Comparison of ENCODE assay signal across 24 cellular contexts in genomic region chr14:76322594-76323220, GRCh38. TPM values are rescaled to one million over a fixed set of nuclear protein-coding genes. Genes with fewer than 3 reads are reported as not detected.
DNase-seq lines count a peak whose midpoint lies in the region; ATAC-seq and TF ChIP-seq lines count a peak whose summit lies in the region.
"Had no signal": no experiment of that assay in that cellular context is flagged by ENCODE, and none has a peak within 500 bp of the region (broad histone marks: within the 10 kb centered on the region; RNA-seq: fewer than 3 reads in every experiment).

No MANE protein-coding gene starts in this region.

- H3K4me1 ChIP-seq in RWPE2 (ENCODE audit: insufficient read depth, poor library complexity, severe bottlenecking), result no peaks in the 10 kb centered on the region
- H3K4me1 ChIP-seq in endodermal cell (ENCODE audit: control insufficient read depth, insufficient read depth, low read length), result no peaks in the 10 kb centered on the region
- H3K4me1 ChIP-seq in upper lobe of right lung, result no peaks in the 10 kb centered on the region
- H3K4me1 ChIP-seq in tibial artery, result no peaks in the 10 kb centered on the region

- H3K27me3 Mint-ChIP-seq in natural killer cell treated with Interleukin-12 subunit alpha and Interleukin-12 subunit beta and Interleukin-15 and Interleukin-18, amount 100 ng/mL, for 72 hours, result peaks cover 12 to 30% of the 10 kb centered on the region in 2 donors
- H3K27me3 Mint-ChIP-seq in natural killer cell (ENCODE audit: low read depth in 2 of 2), result peaks cover 20 to 38% of the 10 kb centered on the region in 2 donors
- H3K27me3 Mint-ChIP-seq in endodermal cell (ENCODE audit: insufficient read depth), result peaks cover 66% of the 10 kb centered on the region

- ATAC-seq in natural killer cell treated with Interleukin-12 subunit alpha and Interleukin-12 subunit beta and Interleukin-15 and Interleukin-18, amount 100 ng/mL, for 72 hours, result no peak
- no peak for ATAC-seq in natural killer cell
- no peak for ATAC-seq in RWPE2 (ENCODE audit: low read depth)
- no peak for ATAC-seq in upper lobe of right lung
- ATAC-seq: HCT116, HepG2 had no signal

- no peak overlapping the region for H3K4me3 Mint-ChIP-seq in natural killer cell treated with Interleukin-12 subunit alpha and Interleukin-12 subunit beta and Interleukin-15 and Interleukin-18, amount 100 ng/mL, for 72 hours
- H3K4me3 Mint-ChIP-seq in natural killer cell (no peak overlapping the region), endodermal cell (no peak overlapping the region)
- H3K4me3 Mint-ChIP-seq: B cell; CD4-positive, CD25-positive, alpha-beta regulatory T cell; CD8-positive, alpha-beta memory T cell; IgD-negative memory B cell had no signal

- no peaks in the 10 kb centered on the region for H3K36me3 Mint-ChIP-seq in natural killer cell treated with Interleukin-12 subunit alpha and Interleukin-12 subunit beta and Interleukin-15 and Interleukin-18, amount 100 ng/mL, for 72 hours
- no peaks in the 10 kb centered on the region for H3K36me3 Mint-ChIP-seq in natural killer cell
- no peaks in the 10 kb centered on the region for H3K36me3 Mint-ChIP-seq in endodermal cell (ENCODE audit: low read depth)
- H3K36me3 Mint-ChIP-seq: CD4-positive, CD25-positive, alpha-beta regulatory T cell; CD8-positive, alpha-beta memory T cell had no signal

- H3K27ac Mint-ChIP-seq in natural killer cell treated with Interleukin-12 subunit alpha and Interleukin-12 subunit beta and Interleukin-15 and Interleukin-18, amount 100 ng/mL, for 72 hours, result no peak overlapping the region
- H3K27ac Mint-ChIP-seq in natural killer cell (no peak overlapping the region), endodermal cell (no peak overlapping the region)
- H3K27ac Mint-ChIP-seq: B cell; CD4-positive, CD25-positive, alpha-beta regulatory T cell; CD8-positive, alpha-beta memory T cell had no signal

- H3K36me3 ChIP-seq in RWPE2 (ENCODE audit: low read depth) (no peaks in the 10 kb centered on the region), endodermal cell (ENCODE audit: control insufficient read depth, insufficient read depth, low read length) (no peaks in the 10 kb centered on the region), upper lobe of right lung (no peaks in the 10 kb centered on the region), tibial artery (no peaks in the 10 kb centered on the region)

- H3K4me1 Mint-ChIP-seq in natural killer cell treated with Interleukin-12 subunit alpha and Interleukin-12 subunit beta and Interleukin-15 and Interleukin-18, amount 100 ng/mL, for 72 hours (ENCODE audit: low read depth in 2 of 2), result peaks cover 3 to 4% of the 10 kb centered on the region in 2 donors
- peaks cover 0 to 4% of the 10 kb centered on the region in 2 donors for H3K4me1 Mint-ChIP-seq in natural killer cell
- peaks cover 3% of the 10 kb centered on the region for H3K4me1 Mint-ChIP-seq in endodermal cell
- H3K4me1 Mint-ChIP-seq: B cell; CD4-positive, CD25-positive, alpha-beta regulatory T cell; CD8-positive, alpha-beta memory T cell had no signal

- H3K9me3 Mint-ChIP-seq in natural killer cell treated with Interleukin-12 subunit alpha and Interleukin-12 subunit beta and Interleukin-15 and Interleukin-18, amount 100 ng/mL, for 72 hours, result no peaks in the 10 kb centered on the region
- H3K9me3 Mint-ChIP-seq in natural killer cell (no peaks in the 10 kb centered on the region), endodermal cell (no peaks in the 10 kb centered on the region)
- H3K9me3 Mint-ChIP-seq: CD8-positive, alpha-beta memory T cell had no signal

- H3K4me3 ChIP-seq in RWPE2 (ENCODE audit: severe bottlenecking) (no peak overlapping the region), endodermal cell (ENCODE audit: low read length) (no peak overlapping the region), upper lobe of right lung (no peak overlapping the region), tibial artery (no peak overlapping the region)

- H3K9me3 ChIP-seq in RWPE2 (ENCODE audit: severe bottlenecking), result no peaks in the 10 kb centered on the region
- no peaks in the 10 kb centered on the region for H3K9me3 ChIP-seq in endodermal cell (ENCODE audit: control insufficient read depth, low read length)
- H3K9me3 ChIP-seq in upper lobe of right lung, result no peaks in the 10 kb centered on the region
- no peaks in the 10 kb centered on the region for H3K9me3 ChIP-seq in tibial artery

- no peak overlapping the region for H3K9ac ChIP-seq in endodermal cell (ENCODE audit: extremely low read depth, low read length, poor library complexity, severe bottlenecking)

- WGBS in endodermal cell (ENCODE audit: insufficient coverage in 1 of 2, insufficient read length in 1 of 2), 2 experiments, result 88 to 93% methylated on average over 9 to 12 of the region's 12 CpGs

- DNase-seq in natural killer cell treated with Interleukin-12 subunit alpha and Interleukin-12 subunit beta and Interleukin-15 and Interleukin-18, amount 100 ng/mL, for 72 hours (ENCODE audit: low spot score), result peak; percentile 40
- DNase-seq in natural killer cell (no peak), RWPE2 (ENCODE audit: low spot score) (peak; percentile 43), endodermal cell (peak; percentile 11), upper lobe of right lung (peak; percentile 27), tibial artery (no peak), NCI-H1930 (lab: John Stamatoyannopoulos, UW) (no peak), NCI-H748 (lab: John Stamatoyannopoulos, UW; ENCODE audit: unreplicated experiment) (no peak)
- DNase-seq: C1 segment of cervical spinal cord; CD4-positive, CD25-positive, alpha-beta regulatory T cell; CD8-positive, alpha-beta memory T cell; COR-L47; DMS 273 treated with DMSO at 0.1 percent for 48 hours; DMS53; DND-41; EL; GOT3; H7 had no signal

- peaks cover 5% of the 10 kb centered on the region for H3K27me3 ChIP-seq in RWPE2 (ENCODE audit: insufficient read depth, poor library complexity, severe bottlenecking)
- peaks cover 5% of the 10 kb centered on the region for H3K27me3 ChIP-seq in endodermal cell (ENCODE audit: control insufficient read depth, insufficient read depth, low read length, poor library complexity, severe bottlenecking)
- H3K27me3 ChIP-seq in upper lobe of right lung, result no peaks in the 10 kb centered on the region
- H3K27me3 ChIP-seq in tibial artery, result peaks cover 0 to 8% of the 10 kb centered on the region in 2 donors

- H3K27ac ChIP-seq in RWPE2 (ENCODE audit: poor library complexity, severe bottlenecking), result no peak overlapping the region
- no peak overlapping the region for H3K27ac ChIP-seq in endodermal cell (ENCODE audit: low read depth, low read length)
- H3K27ac ChIP-seq in upper lobe of right lung, result no peak overlapping the region
- no peak overlapping the region for H3K27ac ChIP-seq in tibial artery

- TF ChIP-seq CTCF in natural killer cell (IDR thresholded peaks at IDR 0.05), result no peak
- no peak for TF ChIP-seq CTCF in RWPE2 (IDR thresholded peaks at IDR 0.05; ENCODE audit: poor library complexity, severe bottlenecking)
- TF ChIP-seq CTCF in endodermal cell (conservative IDR thresholded peaks at IDR 0.05), result no peak
- TF ChIP-seq CTCF in upper lobe of right lung (IDR thresholded peaks at IDR 0.05), result no peak
- TF ChIP-seq CTCF in tibial artery (IDR thresholded peaks at IDR 0.05), result no peak

- intact Hi-C loops in natural killer cell (cut with micrococcal nuclease) (no loop called here), upper lobe of right lung (cut with DNase I) (no loop called here), tibial artery (cut with DNase I; ENCODE audit: low total_unique reads) (no loop called here)

RNA-seq across cellular contexts. Expression of gene ESRRB, which starts 53.2 kb away (rescaled TPM):
- total RNA-seq in natural killer cell treated with Interleukin-12 subunit alpha and Interleukin-12 subunit beta and Interleukin-15 and Interleukin-18, amount 100 ng/mL, for 72 hours, result under 1 TPM in 1 of 2 donors, not detected in 1; 0.33 TPM
- total RNA-seq in natural killer cell (1 to 10 TPM in 1 of 3 donors, under 1 TPM in 1, not detected in 1; 0.45 to 1.3 TPM), endodermal cell (1 to 10 TPM; 1.1 to 1.2 TPM), upper lobe of right lung (not detected)
- polyA plus RNA-seq in endodermal cell (2013, experiment 1 of 2), result 1.0 TPM
- 0.79 TPM for polyA plus RNA-seq in endodermal cell (2013, experiment 2 of 2)
- total RNA-seq: A172; B cell; CD4-positive, CD25-positive, alpha-beta regulatory T cell; CD8-positive, alpha-beta memory T cell; G401 had no signal
- polyA plus RNA-seq: CD4-positive, CD25-positive, alpha-beta regulatory T cell; CD8-positive, alpha-beta memory T cell; IgD-negative memory B cell had no signal

Comparison
In these comparisons a context has a peak if more than half of its experiments do, and no peak if none do; other contexts are left out.
1. DNase-seq: peak in natural killer cell treated with Interleukin-12 subunit alpha and Interleukin-12 subunit beta and Interleukin-15 and Interleukin-18, amount 100 ng/mL, for 72 hours (single experiment), RWPE2 (single experiment), endodermal cell (single experiment) and upper lobe of right lung (single experiment); none in natural killer cell (single experiment), tibial artery (0 of 2), NCI-H1930 (0 of 2) and NCI-H748 (single experiment).